ENCODE assay signal across 1 cellular context in genomic region chr11:9573054-9573774, GRCh38.
A peak's percentile ranks its signal among the peaks of the same experiment; 100 is the strongest.
TF ChIP-seq lines count a peak whose summit lies in the region.

TSS of gene WEE1 (plus strand) at chr11:9573670. CDS start at chr11:9573934, 264 bp downstream.

TF ChIP-seq in HepG2, 621 proteins besides CTCF, POLR2A, EP300 and RAD21 (continued from another document and continues in another):
- TF ChIP-seq, protein P1, sequence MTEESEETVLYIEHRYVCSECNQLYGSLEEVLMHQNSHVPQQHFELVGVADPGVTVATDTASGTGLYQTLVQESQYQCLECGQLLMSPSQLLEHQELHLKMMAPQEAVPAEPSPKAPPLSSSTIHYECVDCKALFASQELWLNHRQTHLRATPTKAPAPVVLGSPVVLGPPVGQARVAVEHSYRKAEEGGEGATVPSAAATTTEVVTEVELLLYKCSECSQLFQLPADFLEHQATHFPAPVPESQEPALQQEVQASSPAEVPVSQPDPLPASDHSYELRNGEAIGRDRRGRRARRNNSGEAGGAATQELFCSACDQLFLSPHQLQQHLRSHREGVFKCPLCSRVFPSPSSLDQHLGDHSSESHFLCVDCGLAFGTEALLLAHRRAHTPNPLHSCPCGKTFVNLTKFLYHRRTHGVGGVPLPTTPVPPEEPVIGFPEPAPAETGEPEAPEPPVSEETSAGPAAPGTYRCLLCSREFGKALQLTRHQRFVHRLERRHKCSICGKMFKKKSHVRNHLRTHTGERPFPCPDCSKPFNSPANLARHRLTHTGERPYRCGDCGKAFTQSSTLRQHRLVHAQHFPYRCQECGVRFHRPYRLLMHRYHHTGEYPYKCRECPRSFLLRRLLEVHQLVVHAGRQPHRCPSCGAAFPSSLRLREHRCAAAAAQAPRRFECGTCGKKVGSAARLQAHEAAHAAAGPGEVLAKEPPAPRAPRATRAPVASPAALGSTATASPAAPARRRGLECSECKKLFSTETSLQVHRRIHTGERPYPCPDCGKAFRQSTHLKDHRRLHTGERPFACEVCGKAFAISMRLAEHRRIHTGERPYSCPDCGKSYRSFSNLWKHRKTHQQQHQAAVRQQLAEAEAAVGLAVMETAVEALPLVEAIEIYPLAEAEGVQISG (CRISPR knock-in tag; IDR thresholded peaks at IDR 0.05), result peak; percentile 72
- TF ChIP-seq, protein P2, sequence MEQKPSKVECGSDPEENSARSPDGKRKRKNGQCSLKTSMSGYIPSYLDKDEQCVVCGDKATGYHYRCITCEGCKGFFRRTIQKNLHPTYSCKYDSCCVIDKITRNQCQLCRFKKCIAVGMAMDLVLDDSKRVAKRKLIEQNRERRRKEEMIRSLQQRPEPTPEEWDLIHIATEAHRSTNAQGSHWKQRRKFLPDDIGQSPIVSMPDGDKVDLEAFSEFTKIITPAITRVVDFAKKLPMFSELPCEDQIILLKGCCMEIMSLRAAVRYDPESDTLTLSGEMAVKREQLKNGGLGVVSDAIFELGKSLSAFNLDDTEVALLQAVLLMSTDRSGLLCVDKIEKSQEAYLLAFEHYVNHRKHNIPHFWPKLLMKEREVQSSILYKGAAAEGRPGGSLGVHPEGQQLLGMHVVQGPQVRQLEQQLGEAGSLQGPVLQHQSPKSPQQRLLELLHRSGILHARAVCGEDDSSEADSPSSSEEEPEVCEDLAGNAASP (CRISPR knock-in tag; IDR thresholded peaks at IDR 0.05; ENCODE audit: borderline replicate concordance), result peak; percentile 30
- TF ChIP-seq ZNF563 (CRISPR knock-in tag; IDR thresholded peaks at IDR 0.05), result no peak; the same call in none of the 2 replicates
- peak; percentile 81; the same call in 1 of the 2 replicates for TF ChIP-seq DR1 (CRISPR knock-in tag; IDR thresholded peaks at IDR 0.05)
- no peak for TF ChIP-seq ZNF367 (CRISPR knock-in tag; IDR thresholded peaks at IDR 0.05; ENCODE audit: borderline replicate concordance)
- TF ChIP-seq MAFG (CRISPR knock-in tag; IDR thresholded peaks at IDR 0.05), result no peak
- peak; percentile 51; the same call in 1 of the 2 replicates for TF ChIP-seq SMAD1 (CRISPR knock-in tag; IDR thresholded peaks at IDR 0.05; ENCODE audit: borderline replicate concordance, low read depth)
- peak; percentile 63; the same call in 1 of the 2 replicates for TF ChIP-seq SATB2 (CRISPR knock-in tag; IDR thresholded peaks at IDR 0.05)
- peak; percentile 81; the same call in 1 of the 2 replicates for TF ChIP-seq ZNF296 (CRISPR knock-in tag; conservative IDR thresholded peaks at IDR 0.05)
- no peak for TF ChIP-seq ZSCAN30 (CRISPR knock-in tag; IDR thresholded peaks at IDR 0.05)
- TF ChIP-seq PTBP1 (IDR thresholded peaks at IDR 0.05; ENCODE audit: low read depth, low read length, poor library complexity, severe bottlenecking), result no peak
- no peak for TF ChIP-seq CENPX (CRISPR knock-in tag; IDR thresholded peaks at IDR 0.05)
- peak; percentile 42; the same call in 1 of the 2 replicates for TF ChIP-seq ZNF598 (CRISPR knock-in tag; IDR thresholded peaks at IDR 0.05; ENCODE audit: borderline replicate concordance)
- no peak; the same call in none of the 2 replicates for TF ChIP-seq RNF2 (conservative IDR thresholded peaks at IDR 0.05; ENCODE audit: low read depth)
- peak; percentile 27; the same call in 1 of the 2 replicates for TF ChIP-seq BCL6 (CRISPR knock-in tag; IDR thresholded peaks at IDR 0.05)
- peak; percentile 93 for TF ChIP-seq ZMAT3 (CRISPR knock-in tag; conservative IDR thresholded peaks at IDR 0.05)
- peak; percentile 97; the same call in 1 of the 2 replicates for TF ChIP-seq REL (CRISPR knock-in tag; conservative IDR thresholded peaks at IDR 0.05)
- peak; percentile 90 for TF ChIP-seq SP4 (CRISPR knock-in tag; IDR thresholded peaks at IDR 0.05)
- TF ChIP-seq FOXM1 (CRISPR knock-in tag; IDR thresholded peaks at IDR 0.05), result no peak
- no peak for TF ChIP-seq MAFF (IDR thresholded peaks at IDR 0.05; ENCODE audit: low read depth, low read length)
- TF ChIP-seq ATF6 (CRISPR knock-in tag; conservative IDR thresholded peaks at IDR 0.05), result no peak; the same call in 1 of the 2 replicates
- peak; percentile 54; the same call in 1 of the 2 replicates for TF ChIP-seq HIVEP1 (CRISPR knock-in tag; IDR thresholded peaks at IDR 0.05)
- no peak for TF ChIP-seq ZXDC (CRISPR knock-in tag; IDR thresholded peaks at IDR 0.05)
- no peak for TF ChIP-seq LCORL (IDR thresholded peaks at IDR 0.05)
- peak; percentile 95 for TF ChIP-seq LCORL (CRISPR knock-in tag; IDR thresholded peaks at IDR 0.05)
- no peak; the same call in 1 of the 2 replicates for TF ChIP-seq ZNF629 (CRISPR knock-in tag; conservative IDR thresholded peaks at IDR 0.05)
- TF ChIP-seq MXD1 (CRISPR knock-in tag; IDR thresholded peaks at IDR 0.05), result peak; percentile 79
- TF ChIP-seq ZNF180 (CRISPR knock-in tag; IDR thresholded peaks at IDR 0.05; ENCODE audit: borderline replicate concordance, low read depth), result no peak
- TF ChIP-seq, protein P3, sequence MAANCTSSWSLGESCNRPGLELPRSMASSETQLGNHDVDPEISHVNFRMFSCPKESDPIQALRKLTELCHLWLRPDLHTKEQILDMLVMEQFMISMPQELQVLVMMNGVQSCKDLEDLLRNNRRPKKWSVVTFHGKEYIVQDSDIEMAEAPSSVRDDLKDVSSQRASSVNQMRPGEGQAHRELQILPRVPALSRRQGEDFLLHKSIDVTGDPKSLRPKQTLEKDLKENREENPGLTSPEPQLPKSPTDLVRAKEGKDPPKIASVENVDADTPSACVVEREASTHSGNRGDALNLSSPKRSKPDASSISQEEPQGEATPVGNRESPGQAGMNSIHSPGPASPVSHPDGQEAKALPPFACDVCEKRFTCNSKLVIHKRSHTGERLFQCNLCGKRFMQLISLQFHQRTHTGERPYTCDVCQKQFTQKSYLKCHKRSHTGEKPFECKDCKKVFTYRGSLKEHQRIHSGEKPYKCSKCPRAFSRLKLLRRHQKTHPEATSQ (CRISPR knock-in tag; IDR thresholded peaks at IDR 0.05; ENCODE audit: borderline replicate concordance), result 0 out of 2 replicates have a peak, but pooled peaks have one; percentile 60
- TF ChIP-seq NONO (IDR thresholded peaks at IDR 0.05), result no peak
- peak; percentile 56; the same call in 1 of the 2 replicates for TF ChIP-seq NONO (CRISPR knock-in tag; conservative IDR thresholded peaks at IDR 0.05)
- TF ChIP-seq ZNF276 (CRISPR knock-in tag; IDR thresholded peaks at IDR 0.05; ENCODE audit: low read depth), result peak; percentile 7; the same call in 1 of the 2 replicates
- peak; percentile 16; the same call in 1 of the 2 replicates for TF ChIP-seq ZNF777 (CRISPR knock-in tag; IDR thresholded peaks at IDR 0.05)
- TF ChIP-seq, protein P4, sequence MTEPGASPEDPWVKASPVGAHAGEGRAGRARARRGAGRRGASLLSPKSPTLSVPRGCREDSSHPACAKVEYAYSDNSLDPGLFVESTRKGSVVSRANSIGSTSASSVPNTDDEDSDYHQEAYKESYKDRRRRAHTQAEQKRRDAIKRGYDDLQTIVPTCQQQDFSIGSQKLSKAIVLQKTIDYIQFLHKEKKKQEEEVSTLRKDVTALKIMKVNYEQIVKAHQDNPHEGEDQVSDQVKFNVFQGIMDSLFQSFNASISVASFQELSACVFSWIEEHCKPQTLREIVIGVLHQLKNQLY (CRISPR knock-in tag; IDR thresholded peaks at IDR 0.05), result 0 out of 2 replicates have a peak, but pooled peaks have one; percentile 53
- TF ChIP-seq, protein P5, sequence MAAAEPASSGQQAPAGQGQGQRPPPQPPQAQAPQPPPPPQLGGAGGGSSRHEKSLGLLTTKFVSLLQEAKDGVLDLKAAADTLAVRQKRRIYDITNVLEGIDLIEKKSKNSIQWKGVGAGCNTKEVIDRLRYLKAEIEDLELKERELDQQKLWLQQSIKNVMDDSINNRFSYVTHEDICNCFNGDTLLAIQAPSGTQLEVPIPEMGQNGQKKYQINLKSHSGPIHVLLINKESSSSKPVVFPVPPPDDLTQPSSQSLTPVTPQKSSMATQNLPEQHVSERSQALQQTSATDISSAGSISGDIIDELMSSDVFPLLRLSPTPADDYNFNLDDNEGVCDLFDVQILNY (CRISPR knock-in tag; conservative IDR thresholded peaks at IDR 0.05), result peak; percentile 93
- peak; percentile 79 for TF ChIP-seq ZNF18 (CRISPR knock-in tag; IDR thresholded peaks at IDR 0.05; ENCODE audit: insufficient replicate concordance)
- no peak for TF ChIP-seq TBP (CRISPR knock-in tag; IDR thresholded peaks at IDR 0.05)
- peak; percentile 51; the same call in 1 of the 2 replicates for TF ChIP-seq ZBTB8A (CRISPR knock-in tag; IDR thresholded peaks at IDR 0.05; ENCODE audit: borderline replicate concordance, low read depth)
- no peak for TF ChIP-seq RNF219 (CRISPR knock-in tag; IDR thresholded peaks at IDR 0.05)
- TF ChIP-seq ZBTB20 (CRISPR knock-in tag; IDR thresholded peaks at IDR 0.05; ENCODE audit: borderline replicate concordance, low read depth), result 0 out of 2 replicates have a peak, but pooled peaks have one; percentile 54
- TF ChIP-seq AHR (CRISPR knock-in tag; IDR thresholded peaks at IDR 0.05), result no peak
- no peak for TF ChIP-seq ZNF331 (CRISPR knock-in tag; IDR thresholded peaks at IDR 0.05)
